ENCODE assay signal across 11 cellular contexts in genomic region chr4:147793973-147794690, GRCh38.
A peak's percentile ranks its signal among the peaks of the same experiment; 100 is the strongest.
DNase-seq lines count a peak whose midpoint lies in the region; ATAC-seq and TF ChIP-seq lines count a peak whose summit lies in the region.
"Had no signal": no experiment of that assay in that cellular context is flagged by ENCODE, and none has a peak within 500 bp of the region (broad histone marks: within the 10 kb centered on the region; RNA-seq: fewer than 3 reads in every experiment).

No MANE protein-coding gene starts in this region.

- peaks cover 3% of the 10 kb centered on the region for H3K27me3 Mint-ChIP-seq in activated CD8-positive, alpha-beta memory T cell treated with anti-CD3 and anti-CD28 coated beads, Interleukin-2, amount 10 ng/mL, durations not matched to agents 7 days and 5 days
- peaks cover 2% of the 10 kb centered on the region for H3K27me3 Mint-ChIP-seq in activated naive CD8-positive, alpha-beta T cell treated with anti-CD3 and anti-CD28 coated beads, Interleukin-2, amount 50 U/mL, for 24 hours

- TF ChIP-seq CTCF in gastrocnemius medialis (IDR thresholded peaks at IDR 0.05 in 4 of 5, conservative IDR thresholded peaks at IDR 0.05 in 1 of 5): no peak
- no peak for TF ChIP-seq CTCF in colonic mucosa (IDR thresholded peaks at IDR 0.05)

- CTCF ChIA-PET in activated CD8-positive, alpha-beta memory T cell treated with anti-CD3 and anti-CD28 coated beads, Interleukin-2, amount 10 ng/mL, durations not matched to agents 7 days and 5 days (lab: Charles Lee): interaction anchor here (0.9 to 3.3 kb wide), 4 partner anchors 10 to 73 kb away, joined by 3 to 16 read pairs (median 4); no protein-coding TSS in a partner anchor

- H3K27ac ChIP-seq in gastrocnemius medialis: peak overlapping the region; percentile 60 to 74 (median 66)
- no peak overlapping the region for H3K27ac ChIP-seq in colonic mucosa
- H3K27ac ChIP-seq: HL-60 had no signal

- peak overlapping the region; percentile 57 for H3K4me3 Mint-ChIP-seq in activated CD8-positive, alpha-beta memory T cell treated with anti-CD3 and anti-CD28 coated beads, Interleukin-2, amount 10 ng/mL, durations not matched to agents 7 days and 5 days
- peak overlapping the region; percentile 36 for H3K4me3 Mint-ChIP-seq in activated naive CD8-positive, alpha-beta T cell treated with anti-CD3 and anti-CD28 coated beads, Interleukin-2, amount 50 U/mL, for 24 hours

- TF ChIP-seq POLR2A in gastrocnemius medialis (IDR thresholded peaks at IDR 0.05): no peak

- no peaks in the 10 kb centered on the region for H3K36me3 ChIP-seq in gastrocnemius medialis
- H3K36me3 ChIP-seq in MG63: no peaks in the 10 kb centered on the region
- H3K36me3 ChIP-seq in colonic mucosa: no peaks in the 10 kb centered on the region

- in situ Hi-C loops in gastrocnemius medialis (cut with MboI; ENCODE audit: low sequenced_read_pairs in 4 of 4): no loop called here

- H3K4me1 ChIP-seq in gastrocnemius medialis (peaks cover 44 to 45% of the 10 kb centered on the region in 2 donors), colonic mucosa (no peaks in the 10 kb centered on the region)

- H3K27me3 ChIP-seq in gastrocnemius medialis (no peaks in the 10 kb centered on the region), MG63 (no peaks in the 10 kb centered on the region), colonic mucosa (no peaks in the 10 kb centered on the region)

- ATAC-seq in activated CD8-positive, alpha-beta memory T cell treated with anti-CD3 and anti-CD28 coated beads, Interleukin-2, amount 10 ng/mL, durations not matched to agents 7 days and 5 days: peak; percentile 73
- ATAC-seq in HG02884 (IDR thresholded peaks at IDR 0.05; ENCODE audit: unreplicated experiment) (peak; percentile 50), gastrocnemius medialis (no peak)
- ATAC-seq in activated naive CD8-positive, alpha-beta T cell treated with anti-CD3 and anti-CD28 coated beads, Interleukin-2, amount 50 U/mL, for 24 hours: peak; percentile 86

- H3K9me3 ChIP-seq in gastrocnemius medialis (no peaks in the 10 kb centered on the region), MG63 (no peaks in the 10 kb centered on the region), colonic mucosa (no peaks in the 10 kb centered on the region)

- H3K4me3 ChIP-seq in gastrocnemius medialis: no peak overlapping the region
- H3K4me3 ChIP-seq in MG63: no peak overlapping the region
- no peak overlapping the region for H3K4me3 ChIP-seq in colonic mucosa

- peaks cover 15% of the 10 kb centered on the region for H3K36me3 Mint-ChIP-seq in activated CD8-positive, alpha-beta memory T cell treated with anti-CD3 and anti-CD28 coated beads, Interleukin-2, amount 10 ng/mL, durations not matched to agents 7 days and 5 days
- no peaks in the 10 kb centered on the region for H3K36me3 Mint-ChIP-seq in activated naive CD8-positive, alpha-beta T cell treated with anti-CD3 and anti-CD28 coated beads, Interleukin-2, amount 50 U/mL, for 24 hours (ENCODE audit: low read depth)

- H3K4me1 Mint-ChIP-seq in activated CD8-positive, alpha-beta memory T cell treated with anti-CD3 and anti-CD28 coated beads, Interleukin-2, amount 10 ng/mL, durations not matched to agents 7 days and 5 days: peaks cover 55% of the 10 kb centered on the region
- H3K4me1 Mint-ChIP-seq in activated naive CD8-positive, alpha-beta T cell treated with anti-CD3 and anti-CD28 coated beads, Interleukin-2, amount 50 U/mL, for 24 hours: peaks cover 51% of the 10 kb centered on the region

- peak overlapping the region; percentile 85 for H3K27ac Mint-ChIP-seq in activated CD8-positive, alpha-beta memory T cell treated with anti-CD3 and anti-CD28 coated beads, Interleukin-2, amount 10 ng/mL, durations not matched to agents 7 days and 5 days
- H3K27ac Mint-ChIP-seq in activated naive CD8-positive, alpha-beta T cell treated with anti-CD3 and anti-CD28 coated beads, Interleukin-2, amount 50 U/mL, for 24 hours: peak overlapping the region; percentile 80

- no peaks in the 10 kb centered on the region for H3K9me3 Mint-ChIP-seq in activated CD8-positive, alpha-beta memory T cell treated with anti-CD3 and anti-CD28 coated beads, Interleukin-2, amount 10 ng/mL, durations not matched to agents 7 days and 5 days (ENCODE audit: low read depth)
- H3K9me3 Mint-ChIP-seq in activated naive CD8-positive, alpha-beta T cell treated with anti-CD3 and anti-CD28 coated beads, Interleukin-2, amount 50 U/mL, for 24 hours: no peaks in the 10 kb centered on the region

- H3K9ac ChIP-seq in colonic mucosa (ENCODE audit: low read depth in 2 of 2, low read length in 2 of 2): no peak overlapping the region

- intact Hi-C loops in gastrocnemius medialis (cut with DNase I; ENCODE audit: low total_unique reads): no loop called here
- intact Hi-C loops in colonic mucosa (cut with DNase I): no loop called here

- DNase-seq in activated CD8-positive, alpha-beta memory T cell treated with anti-CD3 and anti-CD28 coated beads, Interleukin-2, amount 10 ng/mL, durations not matched to agents 7 days and 5 days: peak; percentile 61
- no peak for DNase-seq in activated CD8-positive, alpha-beta memory T cell treated with anti-CD3 and anti-CD28 coated beads, Interleukin-2, amount 50 U/mL, for 48 hours
- no peak for DNase-seq in activated naive CD8-positive, alpha-beta T cell treated with anti-CD3 and anti-CD28 coated beads, Interleukin-2, amount 50 U/mL, for 24 hours
- DNase-seq in gastrocnemius medialis (no peak), MG63 (no peak), colonic mucosa (no peak), NCI-H82 treated with DMSO at 0.1 percent for 48 hours (lab: John Stamatoyannopoulos, UW; ENCODE audit: unreplicated experiment) (no peak)
- DNase-seq: NCI-H526; stimulated activated naive CD4-positive, alpha-beta T cell had no signal

Comparison
In these comparisons a context has a peak if more than half of its experiments do, and no peak if none do; other contexts are left out.
1. ATAC-seq: peak in activated CD8-positive, alpha-beta memory T cell treated with anti-CD3 and anti-CD28 coated beads, Interleukin-2, amount 10 ng/mL, durations not matched to agents 7 days and 5 days (single experiment), HG02884 (single experiment) and activated naive CD8-positive, alpha-beta T cell treated with anti-CD3 and anti-CD28 coated beads, Interleukin-2, amount 50 U/mL, for 24 hours (single experiment); none in gastrocnemius medialis (0 of 2).